Comparison of ENCODE assay signal across 8 cellular contexts in genomic region chr3:136861890-136862610, GRCh38.
DNase-seq lines count a peak whose midpoint lies in the region; ATAC-seq and FAIRE-seq lines count a peak whose summit lies in the region.

NCK1 (plus strand) TSS chr3:136862208; CDS start chr3:136928002, 65,794 bp downstream.

- H3K27me3 ChIP-seq in BLaER1, result no peaks in the 10 kb centered on the region

- peak; percentile 95 for FAIRE-seq in GM19239 (lab: Jason Lieb, UNC)

- H3K4me1 ChIP-seq in BLaER1, result peaks cover 21% of the 10 kb centered on the region

- peak within 1 kb of the TSS; percentile 91 for H3K9ac ChIP-seq in BLaER1

- ATAC-seq in HG03457 (IDR thresholded peaks at IDR 0.05; ENCODE audit: unreplicated experiment), result peak; percentile 95

- H3K9me3 ChIP-seq in BLaER1, result peaks cover 15% of the 10 kb centered on the region

- DNase-seq in GM19239 (ENCODE audit: insufficient read length, low spot score), result peak; percentile 81
- peak; percentile 89 for DNase-seq in NCI-H524 treated with DMSO at 0.1 percent for 48 hours (lab: John Stamatoyannopoulos, UW)
- peak; percentile 97 to 98 for DNase-seq in activated CD4-positive, alpha-beta T cell treated with anti-CD3 and anti-CD28 coated beads for 4 hours
- DNase-seq in kidney tubule cell (ENCODE audit: low spot score), result peak; percentile 99
- DNase-seq in stimulated activated CD4-positive, alpha-beta T cell treated with anti-CD3 and anti-CD28 coated beads, Interleukin-1b, Interleukin-23, amount 100 ng/mL, for 24 hours (ENCODE audit: low read depth in 4 of 4, low spot score in 1 of 4), result peak; percentile 93 to 97 (median 96)

- H3K27ac ChIP-seq in BLaER1 (peak within 1 kb of the TSS; percentile 92), cingulate gyrus (ENCODE audit: low read depth, low read length) (peak within 1 kb of the TSS; percentile 90)

- H3K4me3 ChIP-seq in BLaER1, result peak within 1 kb of the TSS; percentile 90

- H4K20me1 ChIP-seq in BLaER1, result peaks cover 27% of the 10 kb centered on the region

- H3K36me3 ChIP-seq in BLaER1, result peaks cover 11% of the 10 kb centered on the region

- H3K4me2 ChIP-seq in BLaER1, result peak within 1 kb of the TSS; percentile 85

Comparison
In these comparisons a context has a peak if more than half of its experiments do, and no peak if none do; other contexts are left out.
1. Peak in every context shown above with its lines: DNase-seq, ATAC-seq, H3K4me3 ChIP-seq and H3K27ac ChIP-seq.